ENCODE assay signal across 1 cellular context in genomic region chr5:85452322-85453025, GRCh38.
A peak's percentile ranks its signal among the peaks of the same experiment; 100 is the strongest.
TF ChIP-seq lines count a peak whose summit lies in the region.

No MANE protein-coding gene starts in this region.

TF ChIP-seq in K562, 482 proteins besides CTCF, POLR2A, EP300 and RAD21 (continued from another document and continues in another):
- TF ChIP-seq ZNF639 (CRISPR knock-in tag; conservative IDR thresholded peaks at IDR 0.05 in 1 of 2, IDR thresholded peaks at IDR 0.05 in 1 of 2) (no peak), ATF3 (IDR thresholded peaks at IDR 0.05) (peak; percentile 92), ATF3 (CRISPR knock-in tag; conservative IDR thresholded peaks at IDR 0.05) (no peak), ZNF23 (CRISPR knock-in tag; IDR thresholded peaks at IDR 0.05) (no peak), ARNT (IDR thresholded peaks at IDR 0.05) (no peak), ZNF384 (IDR thresholded peaks at IDR 0.05; ENCODE audit: low read depth, low read length) (no peak), SETDB1 (IDR thresholded peaks at IDR 0.05; ENCODE audit: low read length) (no peak), HOXB6 (CRISPR knock-in tag; IDR thresholded peaks at IDR 0.05; ENCODE audit: borderline replicate concordance) (no peak), ATF1 (CRISPR knock-in tag; IDR thresholded peaks at IDR 0.05) (no peak), ATF1 (tag; IDR thresholded peaks at IDR 0.05) (peak; percentile 83), NKRF (IDR thresholded peaks at IDR 0.05; ENCODE audit: borderline replicate concordance) (no peak), CLOCK (CRISPR knock-in tag; IDR thresholded peaks at IDR 0.05; ENCODE audit: borderline replicate concordance) (no peak), IRF1 (CRISPR knock-in tag; IDR thresholded peaks at IDR 0.05; ENCODE audit: borderline replicate concordance) (no peak), E2F8 (IDR thresholded peaks at IDR 0.05; ENCODE audit: low read depth, partially characterized antibody) (no peak), SMARCE1 (IDR thresholded peaks at IDR 0.05) (peak; percentile 41; the same call in 1 of the 2 replicates), NCOA4 (IDR thresholded peaks at IDR 0.05; ENCODE audit: partially characterized antibody) (no peak), RAD51 (IDR thresholded peaks at IDR 0.05; ENCODE audit: borderline replicate concordance, low read depth) (peak; percentile 49; the same call in 1 of the 2 replicates), ATF4 (CRISPR knock-in tag; IDR thresholded peaks at IDR 0.05) (no peak), BDP1 (IDR thresholded peaks at IDR 0.05; ENCODE audit: insufficient read depth, insufficient read length) (no peak), HMGXB4 (CRISPR knock-in tag; IDR thresholded peaks at IDR 0.05) (no peak), MBD1 (CRISPR knock-in tag; IDR thresholded peaks at IDR 0.05) (no peak), KAT7 (CRISPR knock-in tag; IDR thresholded peaks at IDR 0.05; ENCODE audit: borderline replicate concordance) (no peak), U2AF2 (optimal IDR thresholded peaks at IDR 0.05; ENCODE audit: low read depth, low read length) (no peak), TARDBP (IDR thresholded peaks at IDR 0.05) (no peak), ZBTB9 (CRISPR knock-in tag; IDR thresholded peaks at IDR 0.05) (no peak), ZNF584 (CRISPR knock-in tag; IDR thresholded peaks at IDR 0.05; ENCODE audit: low read depth) (no peak), ZBTB8A (IDR thresholded peaks at IDR 0.05; ENCODE audit: partially characterized antibody) (no peak), SIX5 (IDR thresholded peaks at IDR 0.05; ENCODE audit: borderline replicate concordance in 1 of 2, insufficient read depth in 1 of 2, low read depth in 1 of 2, low read length in 2 of 2) (no peak), SMARCA4 (IDR thresholded peaks at IDR 0.05) (peak; percentile 61; the same call in 1 of the 2 replicates), MAFF (IDR thresholded peaks at IDR 0.05; ENCODE audit: low read length) (peak; percentile 91), THRB (CRISPR knock-in tag; conservative IDR thresholded peaks at IDR 0.05) (no peak), ZC3H4 (CRISPR knock-in tag; IDR thresholded peaks at IDR 0.05; ENCODE audit: borderline replicate concordance) (no peak), ZNF77 (CRISPR knock-in tag; IDR thresholded peaks at IDR 0.05) (no peak), SAFB2 (IDR thresholded peaks at IDR 0.05; ENCODE audit: borderline replicate concordance, low read depth, low read length, severe bottlenecking) (no peak), CSDE1 (IDR thresholded peaks at IDR 0.05) (no peak), USF2 (CRISPR knock-in tag; IDR thresholded peaks at IDR 0.05) (no peak), ZNF644 (tag; IDR thresholded peaks at IDR 0.05; ENCODE audit: low read depth) (peak; percentile 37; the same call in 1 of the 2 replicates), ZNF395 (CRISPR knock-in tag; IDR thresholded peaks at IDR 0.05) (no peak), CHD2 (IDR thresholded peaks at IDR 0.05; ENCODE audit: low read depth, low read length) (no peak), ZBTB17 (CRISPR knock-in tag; IDR thresholded peaks at IDR 0.05) (no peak)
